ENCODE assay signal across 8 cellular contexts in the genomic region with DNA sequence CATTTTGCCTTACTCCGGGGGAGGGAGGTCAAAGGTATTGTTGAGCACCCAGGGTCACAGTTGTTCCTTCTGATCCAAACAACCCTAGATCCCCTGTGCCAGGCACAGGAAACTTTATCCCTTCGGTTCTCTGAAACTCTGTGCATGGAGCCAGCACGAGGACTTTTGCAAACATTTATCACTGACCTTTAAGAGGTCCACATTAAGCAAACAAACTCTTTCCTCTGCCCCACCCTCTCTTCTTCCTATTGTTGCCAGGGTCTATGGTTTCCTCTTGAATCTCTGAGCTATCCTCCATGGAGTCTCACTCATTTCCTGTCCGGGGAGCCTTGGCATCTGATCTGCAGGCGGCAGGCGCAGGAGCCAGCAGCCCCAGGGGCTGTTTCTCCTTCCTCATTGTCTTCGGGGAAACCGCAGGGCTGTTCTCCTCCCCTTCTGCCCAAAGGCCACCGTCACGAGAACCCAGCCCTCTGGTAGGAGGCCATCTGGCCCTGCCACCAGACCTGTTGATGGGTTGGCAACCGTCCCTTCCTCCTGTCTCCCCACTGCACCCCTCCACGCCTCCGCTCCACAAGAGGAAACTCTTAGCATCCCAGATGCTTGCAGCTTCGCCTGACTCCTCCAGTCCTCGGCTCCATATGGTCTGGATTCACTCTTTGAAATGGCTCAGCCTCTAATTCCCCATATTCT.
DNase-seq lines count a peak whose midpoint lies in the region; ATAC-seq and TF ChIP-seq lines count a peak whose summit lies in the region.

No MANE protein-coding gene starts in this region.

- ATAC-seq in GM18511 (IDR thresholded peaks at IDR 0.05; ENCODE audit: unreplicated experiment), result no peak
- ATAC-seq in GM18867 (IDR thresholded peaks at IDR 0.05; ENCODE audit: unreplicated experiment), result no peak

- no peaks in the 10 kb centered on the region for H3K36me3 Mint-ChIP-seq in mesothelial cell of epicardium

- H3K4me1 Mint-ChIP-seq in mesothelial cell of epicardium, result peaks cover 25% of the 10 kb centered on the region

- DNase-seq in COR-L47 (lab: John Stamatoyannopoulos, UW) (peak; percentile 13), NCI-H226 (peak; percentile 2), coronary artery (ENCODE audit: low spot score) (peak; percentile 79), lung microvascular endothelial cell (ENCODE audit: low read depth in 2 of 2) (peak; percentile 30 to 81), mesothelial cell of epicardium (ENCODE audit: low spot score in 2 of 2, unreplicated experiment in 2 of 2) (no peak)
- no peak for DNase-seq in stimulated activated naive CD4-positive, alpha-beta T cell (lab: John Stamatoyannopoulos, UW)

- no peak overlapping the region for H3K4me3 Mint-ChIP-seq in mesothelial cell of epicardium

- peak overlapping the region in 1 of 2 donors; percentile 68 for H3K27ac ChIP-seq in coronary artery

- H3K4me3 ChIP-seq in coronary artery, result peak overlapping the region; percentile 30

- no peak for TF ChIP-seq CTCF in coronary artery (IDR thresholded peaks at IDR 0.05)
- TF ChIP-seq CTCF in mesothelial cell of epicardium (IDR thresholded peaks at IDR 0.05; ENCODE audit: unreplicated experiment), result no peak

- H3K9me3 Mint-ChIP-seq in mesothelial cell of epicardium, result peaks cover 10% of the 10 kb centered on the region

- no peak overlapping the region for H3K27ac Mint-ChIP-seq in mesothelial cell of epicardium

- H3K27me3 Mint-ChIP-seq in mesothelial cell of epicardium (ENCODE audit: low read depth), result no peaks in the 10 kb centered on the region

Comparison
In these comparisons a context has a peak if more than half of its experiments do, and no peak if none do; other contexts are left out.
1. DNase-seq: peak in COR-L47 (single experiment), NCI-H226 (single experiment), coronary artery (single experiment) and lung microvascular endothelial cell (2 of 2); none in stimulated activated naive CD4-positive, alpha-beta T cell (0 of 6) and mesothelial cell of epicardium (0 of 2).